21 cellular contexts compared by ENCODE assay signal in genomic region chr17:79295307-79295706, GRCh38.
DNase-seq lines count a peak whose midpoint lies in the region; ATAC-seq, FAIRE-seq and TF ChIP-seq lines count a peak whose summit lies in the region.
"Had no signal": no experiment of that assay in that cellular context is flagged by ENCODE, and none has a peak within 500 bp of the region (broad histone marks: within the 10 kb centered on the region; RNA-seq: fewer than 3 reads in every experiment).

No MANE protein-coding gene starts in this region.

- H3K27ac ChIP-seq in A549 = no peak overlapping the region
- H3K27ac ChIP-seq in HCT116 (ENCODE audit: low read depth, low read length) = no peak overlapping the region
- no peak overlapping the region for H3K27ac ChIP-seq in RWPE1
- H3K27ac ChIP-seq: C4-2B, HL-60 had no signal

- peaks cover 21% of the 10 kb centered on the region for H3K9me3 Mint-ChIP-seq in glutamatergic neuron (ENCODE audit: unreplicated experiment)
- H3K9me3 Mint-ChIP-seq: CD4-positive, alpha-beta T cell had no signal

- CTCF ChIA-PET in A549 (lab: Yijun Ruan, JAX) = interaction anchor here (0.9 to 1.7 kb wide), 7 partner anchors 12 to 107 kb away, joined by 3 to 4 read pairs (median 4); no protein-coding TSS in a partner anchor
- CTCF ChIA-PET in HCT116 (lab: Charles Lee) = interaction anchor here (1.8 kb wide), 1 partner anchor 104 kb away, joined by 4 read pairs; no protein-coding TSS in a partner anchor
- CTCF ChIA-PET in RWPE1 (lab: Yijun Ruan, JAX) = interaction anchor here (1.1 kb wide), 1 partner anchor 191 kb away, joined by 3 read pairs; no protein-coding TSS in a partner anchor

- H3K4me1 ChIP-seq in A549 = peaks cover 6% of the 10 kb centered on the region; the same call in 2 of the 3 replicates
- no peaks in the 10 kb centered on the region for H3K4me1 ChIP-seq in HCT116 (ENCODE audit: control insufficient read depth in 1 of 2, insufficient read depth in 2 of 2, low read length in 2 of 2)
- H3K4me1 ChIP-seq: Caco-2, HAP-1 had no signal

- ATAC-seq in A549 = peak; percentile 45 to 53; a peak in 5 of 6 replicates
- no peak for ATAC-seq in HCT116
- ATAC-seq in GM19395 (IDR thresholded peaks at IDR 0.05; ENCODE audit: unreplicated experiment) = no peak

- H3K79me2 ChIP-seq in HCT116 (ENCODE audit: insufficient read depth, low read length) = no peaks in the 10 kb centered on the region

- peak overlapping the region; percentile 32 for H3K4me3 Mint-ChIP-seq in glutamatergic neuron (ENCODE audit: unreplicated experiment)
- H3K4me3 Mint-ChIP-seq: CD4-positive, alpha-beta T cell had no signal

- H3K4me3 ChIP-seq in A549 (no peak overlapping the region), HCT116 (replicated peaks in 1 of 2; ENCODE audit: low read depth in 1 of 2, low read length in 2 of 2) (no peak overlapping the region), H7 (ENCODE audit: insufficient read depth, low read depth, low read length) (no peak overlapping the region)
- H3K4me3 ChIP-seq: HAP-1, K562 had no signal

- peaks cover 24% of the 10 kb centered on the region for H3K27me3 Mint-ChIP-seq in glutamatergic neuron (ENCODE audit: unreplicated experiment)

- H3K9me3 ChIP-seq in A549 (no peaks in the 10 kb centered on the region), HCT116 (ENCODE audit: control insufficient read depth in 1 of 2, insufficient read depth in 1 of 2, low read depth in 1 of 2, low read length in 2 of 2) (no peaks in the 10 kb centered on the region)
- H3K9me3 ChIP-seq: Caco-2, HAP-1 had no signal

- H3K36me3 ChIP-seq in HCT116 (ENCODE audit: control insufficient read depth in 1 of 2, insufficient read depth in 2 of 2, low read length in 2 of 2) (no peaks in the 10 kb centered on the region), H7 (replicated peaks; ENCODE audit: control insufficient read depth, insufficient read depth, low read length) (no peaks in the 10 kb centered on the region)
- H3K36me3 ChIP-seq: HAP-1 had no signal

- POLR2A ChIA-PET in A549 (lab: Yijun Ruan, JAX) (no interaction called here), HCT116 (lab: Charles Lee) (no interaction called here), RWPE1 (lab: Yijun Ruan, JAX; ENCODE audit: low non-redundant PET) (no interaction called here)

- peaks cover 9% of the 10 kb centered on the region for H3K36me3 Mint-ChIP-seq in glutamatergic neuron (ENCODE audit: unreplicated experiment)

- BruUV-seq in HCT116 (replicated peaks; lab: Mats Ljungman, UMichigan) = no TSS peak

- H3K4me1 Mint-ChIP-seq in glutamatergic neuron (ENCODE audit: low read depth, unreplicated experiment) = peaks cover 42% of the 10 kb centered on the region

- H3K9me2 ChIP-seq in HCT116 (ENCODE audit: insufficient read depth) = no peaks in the 10 kb centered on the region

- intact Hi-C loops in HCT116 (cut with micrococcal nuclease) = no loop called here

- TF ChIP-seq EP300 in A549 (IDR thresholded peaks at IDR 0.05) = no peak

- DNase-seq in A549 (ENCODE audit: low read depth in 1 of 2, low spot score in 1 of 2) (peak in 1 of 2 experiments; percentile 31), HCT116 (ENCODE audit: low read depth, low spot score) (no peak), RCC 7860 (ENCODE audit: low spot score) (peak; percentile 23), glutamatergic neuron (no peak), RWPE1 (ENCODE audit: low spot score) (no peak), H7 (no peak), NCI-H524 (lab: John Stamatoyannopoulos, UW) (no peak)
- DNase-seq: AML-193; Caco-2; CD4-positive, alpha-beta T cell; GF-D8; GOT3; IMR-90 had no signal

- peak overlapping the region; percentile 50 for H3K27ac Mint-ChIP-seq in glutamatergic neuron (ENCODE audit: unreplicated experiment)
- H3K27ac Mint-ChIP-seq: CD4-positive, alpha-beta T cell had no signal

- no peak for TF ChIP-seq POLR2A in A549 (IDR thresholded peaks at IDR 0.05; ENCODE audit: low read length)
- no peak for TF ChIP-seq POLR2A in HCT116 (IDR thresholded peaks at IDR 0.05; ENCODE audit: borderline replicate concordance, extremely low read depth, insufficient read depth, insufficient read length)

- FAIRE-seq in A549 (lab: Jason Lieb, UNC) (no peak), RCC 7860 (lab: Jason Lieb, UNC) (no peak)
- FAIRE-seq: A204.1, D721Med, HTR-8/SVneo, K562 had no signal

- H3K27me3 ChIP-seq in HCT116 (ENCODE audit: insufficient read depth, low read length) (peaks cover 87% of the 10 kb centered on the region), H7 (ENCODE audit: control insufficient read depth, insufficient read depth, low read length) (peaks cover 1% of the 10 kb centered on the region; the same call in 1 of the 2 replicates)

- WGBS in A549 (ENCODE audit: missing lambda C conversion rate) = 29% methylated on average over 6 of the region's 6 CpGs

- H3K4me2 ChIP-seq in A549 = no peak overlapping the region
- H3K4me2 ChIP-seq in HCT116 (ENCODE audit: low read length) = no peak overlapping the region

- H2AFZ ChIP-seq in HCT116 (ENCODE audit: low read depth, low read length, poor library complexity, severe bottlenecking) = no peak overlapping the region

- H4K20me1 ChIP-seq in HCT116 (ENCODE audit: insufficient read depth) = no peaks in the 10 kb centered on the region

- TF ChIP-seq RAD21 in A549 (conservative IDR thresholded peaks at IDR 0.05 in 1 of 2, IDR thresholded peaks at IDR 0.05 in 1 of 2) (no peak), HCT116 (IDR thresholded peaks at IDR 0.05; ENCODE audit: low read depth) (no peak)

- H3K9ac ChIP-seq in HCT116 (ENCODE audit: low read length) = no peak overlapping the region

- RAD21 ChIA-PET in HCT116 (lab: Charles Lee; ENCODE audit: low non-redundant PET in 1 of 2, low total read pairs in 2 of 2, uncharacterized antibody in 2 of 2, unreplicated experiment in 2 of 2) = no interaction called here

- TF ChIP-seq CTCF in A549 (IDR thresholded peaks at IDR 0.05) (no peak), HCT116 (IDR thresholded peaks at IDR 0.05 in 2 of 3, conservative IDR thresholded peaks at IDR 0.05 in 1 of 3; ENCODE audit: borderline replicate concordance in 1 of 3, insufficient read depth in 1 of 3, low read depth in 2 of 3, low read length in 2 of 3) (no peak), glutamatergic neuron (IDR thresholded peaks at IDR 0.05; ENCODE audit: partially characterized antibody, unreplicated experiment) (no peak), RWPE1 (conservative IDR thresholded peaks at IDR 0.05; ENCODE audit: low read depth) (no peak)

TF ChIP-seq in A549, 52 proteins besides CTCF, POLR2A, EP300 and RAD21:
- TF ChIP-seq FOSL2 (IDR thresholded peaks at IDR 0.05) (no peak), FOSL2 (CRISPR knock-in tag; IDR thresholded peaks at IDR 0.05) (0 out of 2 replicates have a peak, but pooled peaks have one; percentile 11), CBX2 (IDR thresholded peaks at IDR 0.05; ENCODE audit: borderline replicate concordance, low read depth) (no peak)
TF ChIP-seq in A549: peak in this region for 1.

TF ChIP-seq in HCT116, 20 proteins besides CTCF, POLR2A, EP300 and RAD21:
- TF ChIP-seq FOSL1 (IDR thresholded peaks at IDR 0.05; ENCODE audit: low read depth) (no peak), REST (IDR thresholded peaks at IDR 0.05; ENCODE audit: low read depth) (0 out of 2 replicates have a peak, but pooled peaks have one; percentile 7), EZH2phosphoT487 (IDR thresholded peaks at IDR 0.05; ENCODE audit: borderline replicate concordance) (no peak)
TF ChIP-seq in HCT116: peak in this region for 1.

Comparison
In these comparisons a context has a peak if more than half of its experiments do, and no peak if none do; other contexts are left out.
1. ATAC-seq: peak in A549 (2 of 2); none in HCT116 (single experiment) and GM19395 (single experiment).
2. Of the 6 proteins assayed by ChIP-seq in both A549 and HCT116: peak only in A549: none; only in HCT116: REST; in both: none; in neither: 5.